In the genomic region with DNA sequence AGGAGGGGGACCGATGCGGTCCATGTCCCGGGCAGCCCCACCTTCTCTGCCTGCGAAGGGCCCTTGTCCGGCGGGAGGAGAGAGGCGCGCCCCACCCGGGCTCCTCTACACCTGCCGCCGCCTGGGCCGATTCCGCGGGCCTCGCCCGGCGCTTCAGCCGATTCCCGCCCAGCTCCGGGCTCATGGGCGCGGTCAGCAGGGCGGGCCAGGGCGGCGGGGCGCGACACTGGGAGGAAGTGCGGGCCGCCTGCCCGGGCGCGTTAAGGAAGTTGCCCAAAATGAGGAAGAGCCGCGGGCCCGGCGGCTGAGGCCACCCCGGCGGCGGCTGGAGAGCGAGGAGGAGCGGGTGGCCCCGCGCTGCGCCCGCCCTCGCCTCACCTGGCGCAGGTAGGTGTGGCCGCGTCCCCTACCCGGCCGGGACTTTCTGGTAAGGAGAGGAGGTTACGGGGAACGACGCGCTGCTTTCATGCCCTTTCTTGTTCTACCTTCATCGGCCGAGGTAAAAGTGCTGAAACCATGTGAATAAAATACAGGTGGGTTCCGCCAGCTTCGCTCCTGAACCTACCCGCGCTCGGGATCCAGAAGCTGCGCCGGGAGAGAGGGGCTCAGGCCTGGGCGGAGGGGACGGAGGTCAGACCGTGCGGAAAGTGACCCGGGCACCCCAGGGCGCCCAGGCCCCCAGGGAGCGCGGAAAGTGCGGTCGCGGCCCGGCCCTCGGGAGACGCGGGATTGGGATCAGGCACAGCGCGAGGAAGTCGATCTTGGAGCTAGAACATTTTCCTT, we compare ENCODE assay signal across 8 cellular contexts. TPM values are rescaled to one million over a fixed set of nuclear protein-coding genes. Genes with fewer than 3 reads are reported as not detected.
DNase-seq lines count a peak whose midpoint lies in the region; ATAC-seq and FAIRE-seq lines count a peak whose summit lies in the region.

A gene (plus strand): TSS at position 313 of the 783 bp plus-strand sequence. CDS start 42,080 bp downstream, outside the sequence.

- FAIRE-seq in frontal cortex (lab: Jason Lieb, UNC): no peak

- H3K27me3 ChIP-seq in ectodermal cell (ENCODE audit: control insufficient read depth, insufficient read depth, low read length, poor library complexity, severe bottlenecking) (peaks cover 56% of the 10 kb centered on the region), muscle layer of colon (ENCODE audit: control insufficient read depth in 1 of 2, insufficient read depth in 2 of 2, low read length in 2 of 2) (peaks cover 5 to 15% of the 10 kb centered on the region in 2 donors)

- DNase-seq in AML-193 (lab: John Stamatoyannopoulos, UW): peak; percentile 83 to 86
- DNase-seq in OCI-M1 (lab: John Stamatoyannopoulos, UW): peak; percentile 84
- no peak for DNase-seq in frontal cortex (ENCODE audit: low spot score in 2 of 2)
- no peak for DNase-seq in NCI-H446 treated with DMSO at 0.1 percent for 48 hours (lab: John Stamatoyannopoulos, UW)

- no peaks in the 10 kb centered on the region for H3K4me1 ChIP-seq in ectodermal cell (ENCODE audit: control insufficient read depth, insufficient read depth, low read length)
- H3K4me1 ChIP-seq in muscle layer of colon (ENCODE audit: insufficient read depth, low read length): no peaks in the 10 kb centered on the region

- no peak within 1 kb of the TSS for H3K27ac ChIP-seq in ectodermal cell (ENCODE audit: insufficient read depth, low read depth, low read length, poor library complexity, severe bottlenecking)
- H3K27ac ChIP-seq in muscle layer of colon (ENCODE audit: low read depth, low read length): no peak within 1 kb of the TSS

- ATAC-seq in GM18511 (IDR thresholded peaks at IDR 0.05; ENCODE audit: unreplicated experiment) (peak; percentile 51), HG03108 (IDR thresholded peaks at IDR 0.05; ENCODE audit: unreplicated experiment) (peak; percentile 36)

- H3K4me3 ChIP-seq in ectodermal cell (ENCODE audit: insufficient read depth, low read depth, low read length): peak within 1 kb of the TSS; percentile 42
- H3K4me3 ChIP-seq in muscle layer of colon (ENCODE audit: low read depth in 1 of 2, low read length in 2 of 2): peak within 1 kb of the TSS; percentile 23 to 54

- 1% methylated on average over 82 of the region's 82 CpGs for WGBS in ectodermal cell, 2 experiments

- H3K36me3 ChIP-seq in ectodermal cell (ENCODE audit: control insufficient read depth, insufficient read depth, low read length) (no peaks in the 10 kb centered on the region), muscle layer of colon (ENCODE audit: insufficient read depth, low read length) (no peaks in the 10 kb centered on the region)

- H3K9ac ChIP-seq in muscle layer of colon (ENCODE audit: low read length): no peak within 1 kb of the TSS

- H3K9me3 ChIP-seq in ectodermal cell (ENCODE audit: control insufficient read depth, low read length) (no peaks in the 10 kb centered on the region), muscle layer of colon (ENCODE audit: low read length) (no peaks in the 10 kb centered on the region)

RNA-seq across cellular contexts. Expression of the gene that starts here (rescaled TPM):
- 0.22 TPM for polyA plus RNA-seq in ectodermal cell (2013, experiment 1 of 4)
- 0.21 TPM for polyA plus RNA-seq in ectodermal cell (2013, experiment 2 of 4)
- 0.11 TPM for polyA plus RNA-seq in ectodermal cell (2013, experiment 3 of 4)
- polyA plus RNA-seq in ectodermal cell (2013, experiment 4 of 4): 0.16 TPM
- total RNA-seq in frontal cortex: 2.0 TPM

Comparison
In these comparisons a context has a peak if more than half of its experiments do, and no peak if none do; other contexts are left out.
1. DNase-seq: peak in AML-193 (2 of 2) and OCI-M1 (single experiment); none in frontal cortex (0 of 2) and NCI-H446 treated with DMSO at 0.1 percent for 48 hours (single experiment).